1 cellular context compared by ENCODE assay signal in the genomic region with DNA sequence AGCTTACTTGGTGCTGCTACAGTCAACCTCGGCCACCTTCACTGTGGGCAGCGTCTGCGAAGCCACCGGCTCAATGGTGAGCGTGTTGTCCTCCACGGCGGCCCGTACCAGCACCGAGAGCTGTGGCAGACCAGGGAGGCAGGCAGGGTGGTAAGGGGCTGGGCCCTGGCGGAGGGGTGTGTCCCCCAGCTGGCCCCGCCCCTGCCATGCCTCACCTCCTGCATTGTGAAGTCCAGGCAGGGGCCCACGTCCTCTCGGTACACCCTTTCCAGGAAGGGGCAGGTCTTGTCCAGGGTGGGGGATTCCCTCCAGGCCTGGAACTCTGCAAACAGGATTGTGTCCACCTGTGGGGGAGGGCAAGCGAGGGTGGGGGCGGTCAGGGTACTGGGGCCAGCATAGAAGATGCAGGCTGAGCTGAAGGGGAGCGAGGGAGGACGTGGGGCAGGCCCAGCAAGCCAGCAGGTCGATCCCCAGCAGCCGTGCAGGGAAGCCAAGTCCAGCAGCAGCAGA.
TF ChIP-seq lines count a peak whose summit lies in the region.

No MANE protein-coding gene starts in this region.

TF ChIP-seq in HepG2, 621 proteins besides CTCF, POLR2A, EP300 and RAD21 (continued from another document and continues in another):
- TF ChIP-seq, protein P1, sequence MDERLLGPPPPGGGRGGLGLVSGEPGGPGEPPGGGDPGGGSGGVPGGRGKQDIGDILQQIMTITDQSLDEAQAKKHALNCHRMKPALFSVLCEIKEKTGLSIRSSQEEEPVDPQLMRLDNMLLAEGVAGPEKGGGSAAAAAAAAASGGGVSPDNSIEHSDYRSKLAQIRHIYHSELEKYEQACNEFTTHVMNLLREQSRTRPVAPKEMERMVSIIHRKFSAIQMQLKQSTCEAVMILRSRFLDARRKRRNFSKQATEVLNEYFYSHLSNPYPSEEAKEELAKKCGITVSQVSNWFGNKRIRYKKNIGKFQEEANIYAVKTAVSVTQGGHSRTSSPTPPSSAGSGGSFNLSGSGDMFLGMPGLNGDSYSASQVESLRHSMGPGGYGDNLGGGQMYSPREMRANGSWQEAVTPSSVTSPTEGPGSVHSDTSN (CRISPR knock-in tag; IDR thresholded peaks at IDR 0.05) = no peak
- TF ChIP-seq ZNF746 (CRISPR knock-in tag; IDR thresholded peaks at IDR 0.05) = no peak
- no peak for TF ChIP-seq ZC3H4 (CRISPR knock-in tag; IDR thresholded peaks at IDR 0.05; ENCODE audit: borderline replicate concordance)
- TF ChIP-seq SALL2 (CRISPR knock-in tag; IDR thresholded peaks at IDR 0.05) = 0 out of 2 replicates have a peak, but pooled peaks have one; percentile 28
- no peak for TF ChIP-seq ZNF83 (CRISPR knock-in tag; IDR thresholded peaks at IDR 0.05; ENCODE audit: borderline replicate concordance)
- TF ChIP-seq ZNF563 (CRISPR knock-in tag; IDR thresholded peaks at IDR 0.05) = peak; percentile 38; the same call in 1 of the 2 replicates
- no peak for TF ChIP-seq ZNF335 (CRISPR knock-in tag; IDR thresholded peaks at IDR 0.05)
- TF ChIP-seq MYNN (CRISPR knock-in tag; IDR thresholded peaks at IDR 0.05; ENCODE audit: low read depth) = no peak
- no peak for TF ChIP-seq ATM (IDR thresholded peaks at IDR 0.05; ENCODE audit: borderline replicate concordance)
- TF ChIP-seq NR2C2 (CRISPR knock-in tag; IDR thresholded peaks at IDR 0.05; ENCODE audit: borderline replicate concordance) = no peak
- no peak for TF ChIP-seq NKX3-1 (CRISPR knock-in tag; IDR thresholded peaks at IDR 0.05)
- TF ChIP-seq, protein P2, sequence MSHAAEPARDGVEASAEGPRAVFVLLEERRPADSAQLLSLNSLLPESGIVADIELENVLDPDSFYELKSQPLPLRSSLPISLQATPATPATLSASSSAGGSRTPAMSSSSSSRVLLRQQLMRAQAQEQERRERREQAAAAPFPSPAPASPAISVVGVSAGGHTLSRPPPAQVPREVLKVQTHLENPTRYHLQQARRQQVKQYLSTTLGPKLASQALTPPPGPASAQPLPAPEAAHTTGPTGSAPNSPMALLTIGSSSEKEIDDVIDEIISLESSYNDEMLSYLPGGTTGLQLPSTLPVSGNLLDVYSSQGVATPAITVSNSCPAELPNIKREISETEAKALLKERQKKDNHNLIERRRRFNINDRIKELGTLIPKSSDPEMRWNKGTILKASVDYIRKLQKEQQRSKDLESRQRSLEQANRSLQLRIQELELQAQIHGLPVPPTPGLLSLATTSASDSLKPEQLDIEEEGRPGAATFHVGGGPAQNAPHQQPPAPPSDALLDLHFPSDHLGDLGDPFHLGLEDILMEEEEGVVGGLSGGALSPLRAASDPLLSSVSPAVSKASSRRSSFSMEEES (CRISPR knock-in tag; IDR thresholded peaks at IDR 0.05) = no peak
- TF ChIP-seq KDM2A (CRISPR knock-in tag; IDR thresholded peaks at IDR 0.05; ENCODE audit: borderline replicate concordance, low read depth) = peak; percentile 50; the same call in 1 of the 2 replicates
- TF ChIP-seq, protein P3, sequence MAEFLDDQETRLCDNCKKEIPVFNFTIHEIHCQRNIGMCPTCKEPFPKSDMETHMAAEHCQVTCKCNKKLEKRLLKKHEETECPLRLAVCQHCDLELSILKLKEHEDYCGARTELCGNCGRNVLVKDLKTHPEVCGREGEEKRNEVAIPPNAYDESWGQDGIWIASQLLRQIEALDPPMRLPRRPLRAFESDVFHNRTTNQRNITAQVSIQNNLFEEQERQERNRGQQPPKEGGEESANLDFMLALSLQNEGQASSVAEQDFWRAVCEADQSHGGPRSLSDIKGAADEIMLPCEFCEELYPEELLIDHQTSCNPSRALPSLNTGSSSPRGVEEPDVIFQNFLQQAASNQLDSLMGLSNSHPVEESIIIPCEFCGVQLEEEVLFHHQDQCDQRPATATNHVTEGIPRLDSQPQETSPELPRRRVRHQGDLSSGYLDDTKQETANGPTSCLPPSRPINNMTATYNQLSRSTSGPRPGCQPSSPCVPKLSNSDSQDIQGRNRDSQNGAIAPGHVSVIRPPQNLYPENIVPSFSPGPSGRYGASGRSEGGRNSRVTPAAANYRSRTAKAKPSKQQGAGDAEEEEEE (CRISPR knock-in tag; IDR thresholded peaks at IDR 0.05; ENCODE audit: borderline replicate concordance) = no peak
- no peak for TF ChIP-seq SRSF4 (IDR thresholded peaks at IDR 0.05; ENCODE audit: low read depth, low read length, poor library complexity, severe bottlenecking)
- TF ChIP-seq ZNF839 (CRISPR knock-in tag; IDR thresholded peaks at IDR 0.05; ENCODE audit: borderline replicate concordance) = no peak
- TF ChIP-seq, protein P4, sequence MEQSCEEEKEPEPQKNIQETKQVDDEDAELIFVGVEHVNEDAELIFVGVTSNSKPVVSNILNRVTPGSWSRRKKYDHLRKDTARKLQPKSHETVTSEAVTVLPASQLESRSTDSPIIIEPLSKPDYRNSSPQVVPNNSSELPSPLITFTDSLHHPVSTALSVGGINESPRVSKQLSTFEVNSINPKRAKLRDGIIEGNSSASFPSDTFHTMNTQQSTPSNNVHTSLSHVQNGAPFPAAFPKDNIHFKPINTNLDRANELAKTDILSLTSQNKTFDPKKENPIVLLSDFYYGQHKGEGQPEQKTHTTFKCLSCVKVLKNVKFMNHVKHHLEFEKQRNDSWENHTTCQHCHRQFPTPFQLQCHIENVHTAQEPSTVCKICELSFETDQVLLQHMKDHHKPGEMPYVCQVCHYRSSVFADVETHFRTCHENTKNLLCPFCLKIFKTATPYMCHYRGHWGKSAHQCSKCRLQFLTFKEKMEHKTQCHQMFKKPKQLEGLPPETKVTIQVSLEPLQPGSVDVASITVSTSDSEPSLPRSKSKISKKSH (CRISPR knock-in tag; IDR thresholded peaks at IDR 0.05; ENCODE audit: borderline replicate concordance) = peak; percentile 64; the same call in 1 of the 2 replicates
- TF ChIP-seq, protein P5, sequence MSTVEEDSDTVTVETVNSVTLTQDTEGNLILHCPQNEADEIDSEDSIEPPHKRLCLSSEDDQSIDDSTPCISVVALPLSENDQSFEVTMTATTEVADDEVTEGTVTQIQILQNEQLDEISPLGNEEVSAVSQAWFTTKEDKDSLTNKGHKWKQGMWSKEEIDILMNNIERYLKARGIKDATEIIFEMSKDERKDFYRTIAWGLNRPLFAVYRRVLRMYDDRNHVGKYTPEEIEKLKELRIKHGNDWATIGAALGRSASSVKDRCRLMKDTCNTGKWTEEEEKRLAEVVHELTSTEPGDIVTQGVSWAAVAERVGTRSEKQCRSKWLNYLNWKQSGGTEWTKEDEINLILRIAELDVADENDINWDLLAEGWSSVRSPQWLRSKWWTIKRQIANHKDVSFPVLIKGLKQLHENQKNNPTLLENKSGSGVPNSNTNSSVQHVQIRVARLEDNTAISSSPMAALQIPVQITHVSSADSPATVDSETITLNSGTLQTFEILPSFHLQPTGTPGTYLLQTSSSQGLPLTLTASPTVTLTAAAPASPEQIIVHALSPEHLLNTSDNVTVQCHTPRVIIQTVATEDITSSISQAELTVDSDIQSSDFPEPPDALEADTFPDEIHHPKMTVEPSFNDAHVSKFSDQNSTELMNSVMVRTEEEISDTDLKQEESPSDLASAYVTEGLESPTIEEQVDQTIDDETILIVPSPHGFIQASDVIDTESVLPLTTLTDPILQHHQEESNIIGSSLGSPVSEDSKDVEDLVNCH (CRISPR knock-in tag; IDR thresholded peaks at IDR 0.05) = no peak
- TF ChIP-seq, protein P6, sequence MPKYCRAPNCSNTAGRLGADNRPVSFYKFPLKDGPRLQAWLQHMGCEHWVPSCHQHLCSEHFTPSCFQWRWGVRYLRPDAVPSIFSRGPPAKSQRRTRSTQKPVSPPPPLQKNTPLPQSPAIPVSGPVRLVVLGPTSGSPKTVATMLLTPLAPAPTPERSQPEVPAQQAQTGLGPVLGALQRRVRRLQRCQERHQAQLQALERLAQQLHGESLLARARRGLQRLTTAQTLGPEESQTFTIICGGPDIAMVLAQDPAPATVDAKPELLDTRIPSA (CRISPR knock-in tag; IDR thresholded peaks at IDR 0.05; ENCODE audit: borderline replicate concordance) = no peak
- peak; percentile 52; the same call in 1 of the 2 replicates for TF ChIP-seq ZFY (CRISPR knock-in tag; IDR thresholded peaks at IDR 0.05)
- TF ChIP-seq, protein P7, sequence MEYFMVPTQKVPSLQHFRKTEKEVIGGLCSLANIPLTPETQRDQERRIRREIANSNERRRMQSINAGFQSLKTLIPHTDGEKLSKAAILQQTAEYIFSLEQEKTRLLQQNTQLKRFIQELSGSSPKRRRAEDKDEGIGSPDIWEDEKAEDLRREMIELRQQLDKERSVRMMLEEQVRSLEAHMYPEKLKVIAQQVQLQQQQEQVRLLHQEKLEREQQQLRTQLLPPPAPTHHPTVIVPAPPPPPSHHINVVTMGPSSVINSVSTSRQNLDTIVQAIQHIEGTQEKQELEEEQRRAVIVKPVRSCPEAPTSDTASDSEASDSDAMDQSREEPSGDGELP (IDR thresholded peaks at IDR 0.05; ENCODE audit: borderline replicate concordance, low read depth) = peak; percentile 76; the same call in 1 of the 2 replicates
- no peak for TF ChIP-seq ZNF672 (CRISPR knock-in tag; IDR thresholded peaks at IDR 0.05)
- no peak for TF ChIP-seq NFIB (CRISPR knock-in tag; IDR thresholded peaks at IDR 0.05; ENCODE audit: borderline replicate concordance)
- TF ChIP-seq, protein P8, sequence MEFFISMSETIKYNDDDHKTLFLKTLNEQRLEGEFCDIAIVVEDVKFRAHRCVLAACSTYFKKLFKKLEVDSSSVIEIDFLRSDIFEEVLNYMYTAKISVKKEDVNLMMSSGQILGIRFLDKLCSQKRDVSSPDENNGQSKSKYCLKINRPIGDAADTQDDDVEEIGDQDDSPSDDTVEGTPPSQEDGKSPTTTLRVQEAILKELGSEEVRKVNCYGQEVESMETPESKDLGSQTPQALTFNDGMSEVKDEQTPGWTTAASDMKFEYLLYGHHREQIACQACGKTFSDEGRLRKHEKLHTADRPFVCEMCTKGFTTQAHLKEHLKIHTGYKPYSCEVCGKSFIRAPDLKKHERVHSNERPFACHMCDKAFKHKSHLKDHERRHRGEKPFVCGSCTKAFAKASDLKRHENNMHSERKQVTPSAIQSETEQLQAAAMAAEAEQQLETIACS (CRISPR knock-in tag; IDR thresholded peaks at IDR 0.05) = no peak
- TF ChIP-seq ZNF788 (CRISPR knock-in tag; IDR thresholded peaks at IDR 0.05; ENCODE audit: borderline replicate concordance) = peak; percentile 70; the same call in 1 of the 2 replicates
- TF ChIP-seq, protein P9, sequence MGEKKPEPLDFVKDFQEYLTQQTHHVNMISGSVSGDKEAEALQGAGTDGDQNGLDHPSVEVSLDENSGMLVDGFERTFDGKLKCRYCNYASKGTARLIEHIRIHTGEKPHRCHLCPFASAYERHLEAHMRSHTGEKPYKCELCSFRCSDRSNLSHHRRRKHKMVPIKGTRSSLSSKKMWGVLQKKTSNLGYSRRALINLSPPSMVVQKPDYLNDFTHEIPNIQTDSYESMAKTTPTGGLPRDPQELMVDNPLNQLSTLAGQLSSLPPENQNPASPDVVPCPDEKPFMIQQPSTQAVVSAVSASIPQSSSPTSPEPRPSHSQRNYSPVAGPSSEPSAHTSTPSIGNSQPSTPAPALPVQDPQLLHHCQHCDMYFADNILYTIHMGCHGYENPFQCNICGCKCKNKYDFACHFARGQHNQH (CRISPR knock-in tag; IDR thresholded peaks at IDR 0.05) = peak; percentile 1; the same call in 1 of the 2 replicates
- TF ChIP-seq MBD4 (IDR thresholded peaks at IDR 0.05; ENCODE audit: borderline replicate concordance, low read length) = no peak
- TF ChIP-seq ZNF883 (CRISPR knock-in tag; IDR thresholded peaks at IDR 0.05; ENCODE audit: not compliant biosample characterization) = no peak
- no peak for TF ChIP-seq ZNF564 (CRISPR knock-in tag; IDR thresholded peaks at IDR 0.05)
- TF ChIP-seq ZNF552 (CRISPR knock-in tag; IDR thresholded peaks at IDR 0.05; ENCODE audit: borderline replicate concordance) = no peak
- no peak for TF ChIP-seq HOXA9 (CRISPR knock-in tag; IDR thresholded peaks at IDR 0.05; ENCODE audit: borderline replicate concordance)
- TF ChIP-seq MAZ (IDR thresholded peaks at IDR 0.05; ENCODE audit: borderline replicate concordance, low read depth, low read length) = no peak
- no peak; the same call in 1 of the 2 replicates for TF ChIP-seq MAZ (CRISPR knock-in tag; IDR thresholded peaks at IDR 0.05; ENCODE audit: low read depth)
- TF ChIP-seq ZBTB3 (CRISPR knock-in tag; IDR thresholded peaks at IDR 0.05; ENCODE audit: borderline replicate concordance, low read depth) = no peak
- no peak for TF ChIP-seq POLR2AphosphoS2 (IDR thresholded peaks at IDR 0.05; ENCODE audit: low read depth, low read length)
- TF ChIP-seq, protein P10, sequence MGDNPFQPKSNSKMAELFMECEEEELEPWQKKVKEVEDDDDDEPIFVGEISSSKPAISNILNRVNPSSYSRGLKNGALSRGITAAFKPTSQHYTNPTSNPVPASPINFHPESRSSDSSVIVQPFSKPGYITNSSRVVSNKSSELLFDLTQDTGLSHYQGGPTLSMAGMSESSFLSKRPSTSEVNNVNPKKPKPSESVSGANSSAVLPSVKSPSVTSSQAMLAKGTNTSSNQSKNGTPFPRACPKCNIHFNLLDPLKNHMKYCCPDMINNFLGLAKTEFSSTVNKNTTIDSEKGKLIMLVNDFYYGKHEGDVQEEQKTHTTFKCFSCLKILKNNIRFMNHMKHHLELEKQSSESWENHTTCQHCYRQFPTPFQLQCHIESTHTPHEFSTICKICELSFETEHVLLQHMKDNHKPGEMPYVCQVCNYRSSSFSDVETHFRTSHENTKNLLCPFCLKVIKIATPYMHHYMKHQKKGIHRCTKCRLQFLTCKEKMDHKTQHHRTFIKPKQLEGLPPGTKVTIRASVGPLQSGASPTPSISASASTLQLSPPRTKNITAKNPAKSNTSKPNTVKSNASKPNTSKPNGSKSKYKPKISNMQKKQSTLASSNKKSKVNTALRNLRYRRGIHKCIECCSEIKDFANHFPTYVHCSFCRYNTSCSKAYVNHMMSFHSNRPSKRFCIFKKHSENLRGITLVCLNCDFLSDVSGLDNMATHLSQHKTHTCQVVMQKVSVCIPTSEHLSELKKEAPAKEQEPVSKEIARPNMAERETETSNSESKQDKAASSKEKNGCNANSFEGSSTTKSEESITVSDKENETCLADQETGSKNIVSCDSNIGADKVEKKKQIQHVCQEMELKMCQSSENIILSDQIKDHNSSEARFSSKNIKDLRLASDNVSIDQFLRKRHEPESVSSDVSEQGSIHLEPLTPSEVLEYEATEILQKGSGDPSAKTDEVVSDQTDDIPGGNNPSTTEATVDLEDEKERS (CRISPR knock-in tag; IDR thresholded peaks at IDR 0.05) = no peak
- TF ChIP-seq IRF2 (CRISPR knock-in tag; IDR thresholded peaks at IDR 0.05) = no peak
- no peak for TF ChIP-seq ATF7-NPFF (CRISPR knock-in tag; IDR thresholded peaks at IDR 0.05; ENCODE audit: low read depth)
- TF ChIP-seq KDM1A (CRISPR knock-in tag; IDR thresholded peaks at IDR 0.05) = no peak
- TF ChIP-seq HCFC1 (IDR thresholded peaks at IDR 0.05; ENCODE audit: low read depth, low read length) = no peak
- TF ChIP-seq, protein P11, sequence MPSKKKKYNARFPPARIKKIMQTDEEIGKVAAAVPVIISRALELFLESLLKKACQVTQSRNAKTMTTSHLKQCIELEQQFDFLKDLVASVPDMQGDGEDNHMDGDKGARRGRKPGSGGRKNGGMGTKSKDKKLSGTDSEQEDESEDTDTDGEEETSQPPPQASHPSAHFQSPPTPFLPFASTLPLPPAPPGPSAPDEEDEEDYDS (CRISPR knock-in tag; IDR thresholded peaks at IDR 0.05) = peak; percentile 48; the same call in 1 of the 2 replicates
- no peak for TF ChIP-seq SATB2 (CRISPR knock-in tag; IDR thresholded peaks at IDR 0.05)
- TF ChIP-seq HES4 (CRISPR knock-in tag; IDR thresholded peaks at IDR 0.05; ENCODE audit: borderline replicate concordance) = no peak
- no peak for TF ChIP-seq KDM4B (CRISPR knock-in tag; IDR thresholded peaks at IDR 0.05)
